In genomic region chr11:559020-559620, GRCh38 we compare ENCODE assay signal across 17 cellular contexts. TPM values are rescaled to one million over a fixed set of nuclear protein-coding genes. Genes with fewer than 3 reads are reported as not detected.
DNase-seq lines count a peak whose midpoint lies in the region; ATAC-seq and TF ChIP-seq lines count a peak whose summit lies in the region.
"Had no signal": no experiment of that assay in that cellular context is flagged by ENCODE, and none has a peak within 500 bp of the region (broad histone marks: within the 10 kb centered on the region; RNA-seq: fewer than 3 reads in every experiment).

No MANE protein-coding gene starts in this region.

- H3K4me3 ChIP-seq in right cardiac atrium (ENCODE audit: low read length) (no peak overlapping the region), NT2/D1 (ENCODE audit: insufficient read length, low read depth) (no peak overlapping the region), liver (ENCODE audit: low read depth in 1 of 3, low read length in 3 of 3) (no peak overlapping the region)
- H3K4me3 ChIP-seq: SK-N-MC had no signal

- no peak for TF ChIP-seq RAD21 in liver (IDR thresholded peaks at IDR 0.05)

- H3K36me3 ChIP-seq in NT2/D1 (ENCODE audit: insufficient read depth, insufficient read length, low read length) (peaks cover 25% of the 10 kb centered on the region), liver (ENCODE audit: control insufficient read depth in 4 of 4, insufficient read depth in 3 of 4, low read depth in 1 of 4, low read length in 3 of 4) (peaks cover 0 to 8% (median 6%) of the 10 kb centered on the region in 4 donors)
- H3K36me3 ChIP-seq: breast epithelium, left ventricle myocardium inferior, thyroid gland had no signal

- H3K9ac ChIP-seq in NT2/D1 (ENCODE audit: insufficient read length, low read depth) (peak overlapping the region; percentile 8), liver (ENCODE audit: low read depth in 1 of 2, low read length in 2 of 2) (no peak overlapping the region)

- no peak for ATAC-seq in right cardiac atrium
- no peak for ATAC-seq in left cardiac atrium
- no peak for ATAC-seq in HG03439 (IDR thresholded peaks at IDR 0.05; ENCODE audit: unreplicated experiment)
- no peak for ATAC-seq in GM21825 (IDR thresholded peaks at IDR 0.05; ENCODE audit: unreplicated experiment)
- no peak for ATAC-seq in HG02588 (IDR thresholded peaks at IDR 0.05; ENCODE audit: unreplicated experiment)

- H3K27ac ChIP-seq in right cardiac atrium (ENCODE audit: low read length) (no peak overlapping the region), liver (ENCODE audit: low read depth in 1 of 2, low read length in 2 of 2) (peak overlapping the region; percentile 27 to 76)
- H3K27ac ChIP-seq: left ventricle myocardium inferior, SK-N-MC had no signal

- TF ChIP-seq CTCF in liver (IDR thresholded peaks at IDR 0.05; ENCODE audit: low read depth, low read length, missing input control): no peak

- H3K27me3 ChIP-seq in right cardiac atrium (ENCODE audit: control insufficient read depth, insufficient read depth) (no peaks in the 10 kb centered on the region), NT2/D1 (ENCODE audit: insufficient read depth, insufficient read length) (peaks cover 36% of the 10 kb centered on the region), liver (ENCODE audit: control insufficient read depth in 4 of 4, insufficient read depth in 4 of 4, low read length in 3 of 4) (no peaks in the 10 kb centered on the region)
- H3K27me3 ChIP-seq: thyroid gland had no signal

- intact Hi-C loops in right cardiac atrium (cut with DNase I): loop anchor here in 2 of 4 donors (10.0 kb wide), 1 partner anchor 166 kb away; no protein-coding TSS in a partner anchor
- intact Hi-C loops in left cardiac atrium (cut with DNase I): loop anchor here (5.0 to 10.0 kb wide), 2 partner anchors 56 to 163 kb away; partner anchors contain the start of gene IRF7 (in 1 of the 2)

- H3K4me1 ChIP-seq in right cardiac atrium (ENCODE audit: control insufficient read depth, insufficient read depth, low read length) (no peaks in the 10 kb centered on the region), NT2/D1 (ENCODE audit: insufficient read depth, insufficient read length) (peaks cover 40% of the 10 kb centered on the region), liver (ENCODE audit: control insufficient read depth in 4 of 4, insufficient read depth in 4 of 4, low read length in 3 of 4) (peaks cover 21 to 40% (median 29%) of the 10 kb centered on the region in 4 donors)

- 80% methylated on average over 15 of the region's 15 CpGs for WGBS in right cardiac atrium
- 88% methylated on average over 15 of the region's 15 CpGs for WGBS in liver

- H3K9me3 ChIP-seq in right cardiac atrium (ENCODE audit: control insufficient read depth, low read length): no peaks in the 10 kb centered on the region
- no peaks in the 10 kb centered on the region for H3K9me3 ChIP-seq in NT2/D1 (ENCODE audit: insufficient read depth, low read length)
- H3K9me3 ChIP-seq in liver (ENCODE audit: control insufficient read depth in 4 of 4, low read length in 3 of 4): no peaks in the 10 kb centered on the region
- H3K9me3 ChIP-seq: breast epithelium, left ventricle myocardium inferior, thyroid gland had no signal

- DNase-seq in right cardiac atrium (peak in 2 of 3 donors; percentile 17 to 52), left cardiac atrium (no peak), NT2/D1 (ENCODE audit: low read depth, low spot score) (no peak)
- DNase-seq in stimulated activated CD4-positive, alpha-beta T cell treated with anti-CD3 and anti-CD28 coated beads, Interleukin-4, amount 100 ng/mL, for 1 hour: no peak
- DNase-seq: DMS 273 treated with DMSO at 0.1 percent for 48 hours; left ventricle myocardium inferior; NCI-H1048; NCI-H345; retina; stimulated activated CD4-positive, alpha-beta T cell treated with anti-CD3 and anti-CD28 coated beads, Interleukin-2, amount 100 ng/mL, for 24 hours; thyroid gland had no signal

TF ChIP-seq in liver, 16 proteins besides CTCF, POLR2A, EP300 and RAD21:
- TF ChIP-seq JUND (IDR thresholded peaks at IDR 0.05) (no peak), ATF3 (IDR thresholded peaks at IDR 0.05) (no peak), HNF4G (IDR thresholded peaks at IDR 0.05) (no peak), EGR1 (IDR thresholded peaks at IDR 0.05; ENCODE audit: low read depth in 2 of 2) (no peak), MAX (IDR thresholded peaks at IDR 0.05) (no peak), RXRA (IDR thresholded peaks at IDR 0.05) (no peak), SP1 (IDR thresholded peaks at IDR 0.05) (no peak), TAF1 (conservative IDR thresholded peaks at IDR 0.05) (no peak), FOXA1 (IDR thresholded peaks at IDR 0.05) (no peak), FOXA2 (IDR thresholded peaks at IDR 0.05) (no peak), GABPA (IDR thresholded peaks at IDR 0.05 in 1 of 2, conservative IDR thresholded peaks at IDR 0.05 in 1 of 2) (no peak)
- TF ChIP-seq, protein P1, sequence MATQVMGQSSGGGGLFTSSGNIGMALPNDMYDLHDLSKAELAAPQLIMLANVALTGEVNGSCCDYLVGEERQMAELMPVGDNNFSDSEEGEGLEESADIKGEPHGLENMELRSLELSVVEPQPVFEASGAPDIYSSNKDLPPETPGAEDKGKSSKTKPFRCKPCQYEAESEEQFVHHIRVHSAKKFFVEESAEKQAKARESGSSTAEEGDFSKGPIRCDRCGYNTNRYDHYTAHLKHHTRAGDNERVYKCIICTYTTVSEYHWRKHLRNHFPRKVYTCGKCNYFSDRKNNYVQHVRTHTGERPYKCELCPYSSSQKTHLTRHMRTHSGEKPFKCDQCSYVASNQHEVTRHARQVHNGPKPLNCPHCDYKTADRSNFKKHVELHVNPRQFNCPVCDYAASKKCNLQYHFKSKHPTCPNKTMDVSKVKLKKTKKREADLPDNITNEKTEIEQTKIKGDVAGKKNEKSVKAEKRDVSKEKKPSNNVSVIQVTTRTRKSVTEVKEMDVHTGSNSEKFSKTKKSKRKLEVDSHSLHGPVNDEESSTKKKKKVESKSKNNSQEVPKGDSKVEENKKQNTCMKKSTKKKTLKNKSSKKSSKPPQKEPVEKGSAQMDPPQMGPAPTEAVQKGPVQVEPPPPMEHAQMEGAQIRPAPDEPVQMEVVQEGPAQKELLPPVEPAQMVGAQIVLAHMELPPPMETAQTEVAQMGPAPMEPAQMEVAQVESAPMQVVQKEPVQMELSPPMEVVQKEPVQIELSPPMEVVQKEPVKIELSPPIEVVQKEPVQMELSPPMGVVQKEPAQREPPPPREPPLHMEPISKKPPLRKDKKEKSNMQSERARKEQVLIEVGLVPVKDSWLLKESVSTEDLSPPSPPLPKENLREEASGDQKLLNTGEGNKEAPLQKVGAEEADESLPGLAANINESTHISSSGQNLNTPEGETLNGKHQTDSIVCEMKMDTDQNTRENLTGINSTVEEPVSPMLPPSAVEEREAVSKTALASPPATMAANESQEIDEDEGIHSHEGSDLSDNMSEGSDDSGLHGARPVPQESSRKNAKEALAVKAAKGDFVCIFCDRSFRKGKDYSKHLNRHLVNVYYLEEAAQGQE (IDR thresholded peaks at IDR 0.05): no peak
TF ChIP-seq in liver: peak in this region for 0.

RNA-seq across cellular contexts. Expression of gene LMNTD2, which starts 1.4 kb away (rescaled TPM):
- total RNA-seq in right cardiac atrium (1 to 10 TPM in 2 of 4 donors, under 1 TPM in 2; 0.65 to 1.4 (median 0.83) TPM), left cardiac atrium (1 to 10 TPM in 1 of 2 donors, under 1 TPM in 1; 0.58 to 1.1 TPM), liver (1 to 10 TPM; 1.2 to 2.9 TPM)
- polyA plus RNA-seq in right cardiac atrium (0.50 TPM), liver (1 to 10 TPM; 1.6 to 4.6 TPM)

RNA-seq across cellular contexts. Expression of gene RASSF7, which starts 1.6 kb away (rescaled TPM):
- total RNA-seq in right cardiac atrium (1 to 10 TPM; 2.5 to 6.3 (median 3.5) TPM), left cardiac atrium (1 to 10 TPM; 3.2 to 4.4 TPM), liver (10 to 100 TPM; 11.5 to 35.5 TPM)
- polyA plus RNA-seq in right cardiac atrium (5.3 TPM), liver (10 to 100 TPM; 38.3 to 50.4 TPM)

RNA-seq across cellular contexts. Expression of gene PHRF1, which starts 17.1 kb away (rescaled TPM):
- total RNA-seq in right cardiac atrium (10 to 100 TPM; 18.2 to 20.8 (median 20.1) TPM), left cardiac atrium (10 to 100 TPM; 17.3 to 21.5 TPM), liver (10 to 100 TPM; 22.4 to 25.2 TPM)
- polyA plus RNA-seq in right cardiac atrium (17.0 TPM), liver (10 to 100 TPM in 1 of 2 donors, 1 to 10 TPM in 1; 2.4 to 15.1 TPM)

RNA-seq across cellular contexts. Expression of gene LRRC56, which starts 21.8 kb away (rescaled TPM):
- total RNA-seq in right cardiac atrium (under 1 TPM; 0.36 to 0.59 (median 0.43) TPM), left cardiac atrium (under 1 TPM; 0.47 to 0.68 TPM), liver (under 1 TPM; 0.17 to 0.23 TPM)
- polyA plus RNA-seq in right cardiac atrium (0.48 TPM), liver (under 1 TPM; 0.08 to 0.46 TPM)

RNA-seq across cellular contexts. Expression of gene HRAS, which starts 23.7 kb away (rescaled TPM):
- total RNA-seq in right cardiac atrium (10 to 100 TPM; 45.7 to 60.4 (median 49.3) TPM), left cardiac atrium (10 to 100 TPM; 47.9 to 56.5 TPM), liver (1 to 10 TPM; 4.7 to 8.6 TPM)
- polyA plus RNA-seq in right cardiac atrium (64.4 TPM), liver (10 to 100 TPM; 13.2 to 17.4 TPM)

Comparison
In these comparisons a context has a peak if more than half of its experiments do, and no peak if none do; other contexts are left out.
1. DNase-seq: peak in right cardiac atrium (2 of 3); none in left cardiac atrium (single experiment), NT2/D1 (single experiment) and stimulated activated CD4-positive, alpha-beta T cell treated with anti-CD3 and anti-CD28 coated beads, Interleukin-4, amount 100 ng/mL, for 1 hour (single experiment).